ENCODE assay signal across 19 cellular contexts in genomic region chr12:69915964-69916363, GRCh38.
A peak's percentile ranks its signal among the peaks of the same experiment; 100 is the strongest.
DNase-seq lines count a peak whose midpoint lies in the region; ATAC-seq and TF ChIP-seq lines count a peak whose summit lies in the region.
"Had no signal": no experiment of that assay in that cellular context is flagged by ENCODE, and none has a peak within 500 bp of the region (broad histone marks: within the 10 kb centered on the region; RNA-seq: fewer than 3 reads in every experiment).

No MANE protein-coding gene starts in this region.

- H3K9me2 ChIP-seq in Karpas-422 (replicated peaks; ENCODE audit: insufficient read depth, low read length), result no peaks in the 10 kb centered on the region

- no peak overlapping the region for H3K9ac ChIP-seq in Karpas-422 (ENCODE audit: low read length)
- H3K9ac ChIP-seq: BLaER1 treated with 17β-estradiol and CSF1 and Interleukin-3, amounts not matched to agents 10 nM and 100 nM had no signal

- H3K36me3 ChIP-seq in left ventricle myocardium inferior, result no peaks in the 10 kb centered on the region
- no peaks in the 10 kb centered on the region for H3K36me3 ChIP-seq in Karpas-422 (ENCODE audit: insufficient read depth, low read length)
- H3K36me3 ChIP-seq in vagina, result no peaks in the 10 kb centered on the region
- H3K36me3 ChIP-seq in breast epithelium, result no peaks in the 10 kb centered on the region
- H3K36me3 ChIP-seq: BE2C; BLaER1 treated with 17β-estradiol and CSF1 and Interleukin-3, amounts not matched to agents 10 nM and 100 nM; HAP-1 had no signal

- no peak overlapping the region for H2AFZ ChIP-seq in Karpas-422 (ENCODE audit: low read length)

- no peaks in the 10 kb centered on the region for H3K9me3 ChIP-seq in left ventricle myocardium inferior (replicated peaks)
- H3K9me3 ChIP-seq in Karpas-422 (ENCODE audit: low read length), result no peaks in the 10 kb centered on the region
- H3K9me3 ChIP-seq in vagina, result no peaks in the 10 kb centered on the region
- no peaks in the 10 kb centered on the region for H3K9me3 ChIP-seq in breast epithelium
- H3K9me3 ChIP-seq: A549, BE2C, HAP-1 had no signal

- H3K4me1 ChIP-seq in left ventricle myocardium inferior, result no peaks in the 10 kb centered on the region
- peaks cover 51% of the 10 kb centered on the region for H3K4me1 ChIP-seq in Karpas-422 (ENCODE audit: low read length)
- peaks cover 28% of the 10 kb centered on the region for H3K4me1 ChIP-seq in vagina
- H3K4me1 ChIP-seq in breast epithelium, result no peaks in the 10 kb centered on the region
- H3K4me1 ChIP-seq: A549, BE2C, HAP-1 had no signal

- intact Hi-C loops in left ventricle myocardium inferior (cut with micrococcal nuclease), result no loop called here
- intact Hi-C loops in left ventricle myocardium superior (cut with micrococcal nuclease), result no loop called here
- intact Hi-C loops in vagina (cut with DNase I), result no loop called here
- intact Hi-C loops in breast epithelium (cut with DNase I; ENCODE audit: low total_unique reads), result loop anchor here (5.0 kb wide), 1 partner anchor 289 kb away; no protein-coding TSS in a partner anchor

- H3K4me2 ChIP-seq in Karpas-422 (ENCODE audit: low read depth, low read length, poor library complexity, severe bottlenecking), result no peak overlapping the region
- H3K4me2 ChIP-seq: A549; BLaER1 treated with 17β-estradiol and CSF1 and Interleukin-3, amounts not matched to agents 10 nM and 100 nM had no signal

- H3K27me3 ChIP-seq in left ventricle myocardium inferior (ENCODE audit: low read depth) (no peaks in the 10 kb centered on the region), Karpas-422 (ENCODE audit: low read length) (no peaks in the 10 kb centered on the region), vagina (no peaks in the 10 kb centered on the region), breast epithelium (no peaks in the 10 kb centered on the region)
- H3K27me3 ChIP-seq: BE2C; BLaER1 treated with 17β-estradiol and CSF1 and Interleukin-3, amounts not matched to agents 10 nM and 100 nM had no signal

- TF ChIP-seq POLR2A in vagina (IDR thresholded peaks at IDR 0.05), result no peak
- TF ChIP-seq POLR2A in breast epithelium (IDR thresholded peaks at IDR 0.05), result no peak

- no peaks in the 10 kb centered on the region for H3K79me2 ChIP-seq in Karpas-422 (ENCODE audit: low read length)

- H3K27ac ChIP-seq in left ventricle myocardium inferior (replicated peaks), result peak overlapping the region; percentile 59
- H3K27ac ChIP-seq in Karpas-422 (ENCODE audit: low read length), result peak overlapping the region; percentile 1; the same call in 1 of the 2 replicates
- H3K27ac ChIP-seq in vagina, result peak overlapping the region; percentile 45
- H3K27ac ChIP-seq in breast epithelium, result no peak overlapping the region
- H3K27ac ChIP-seq: A549; BLaER1 treated with 17β-estradiol and CSF1 and Interleukin-3, amounts not matched to agents 10 nM and 100 nM had no signal

- no peak for ATAC-seq in left ventricle myocardium superior
- ATAC-seq: A549 had no signal

- no peak for TF ChIP-seq CTCF in left ventricle myocardium inferior (IDR thresholded peaks at IDR 0.05; ENCODE audit: borderline replicate concordance)
- TF ChIP-seq CTCF in vagina (IDR thresholded peaks at IDR 0.05), result no peak
- no peak for TF ChIP-seq CTCF in breast epithelium (IDR thresholded peaks at IDR 0.05)

- H3K4me3 ChIP-seq in left ventricle myocardium inferior, result no peak overlapping the region
- H3K4me3 ChIP-seq in Karpas-422 (ENCODE audit: low read length), result no peak overlapping the region
- no peak overlapping the region for H3K4me3 ChIP-seq in vagina
- no peak overlapping the region for H3K4me3 ChIP-seq in breast epithelium
- H3K4me3 ChIP-seq: A549; BLaER1 treated with 17β-estradiol and CSF1 and Interleukin-3, amounts not matched to agents 10 nM and 100 nM; HAP-1 had no signal

- H4K20me1 ChIP-seq in Karpas-422 (ENCODE audit: insufficient read depth, low read depth, low read length), result no peaks in the 10 kb centered on the region
- H4K20me1 ChIP-seq: BLaER1 treated with 17β-estradiol and CSF1 and Interleukin-3, amounts not matched to agents 10 nM and 100 nM had no signal

- DNase-seq in left ventricle myocardium inferior (no peak), left ventricle myocardium superior (no peak), Karpas-422 (no peak), OCI-M1 (lab: John Stamatoyannopoulos, UW) (peak; percentile 53), vagina (ENCODE audit: extremely low spot score in 2 of 2) (no peak), GF-D8 (lab: John Stamatoyannopoulos, UW) (no peak), breast epithelium (ENCODE audit: low spot score in 2 of 2) (no peak)
- DNase-seq: 8988T; ACHN; AML-193; BE2C; CD4-positive, alpha-beta T cell; CD8-positive, alpha-beta memory T cell; DMS 273 treated with DMSO at 0.1 percent for 48 hours; DMS79; GOT3 had no signal

Comparison
In these comparisons a context has a peak if more than half of its experiments do, and no peak if none do; other contexts are left out.
1. H3K27ac ChIP-seq: peak in left ventricle myocardium inferior (single experiment), Karpas-422 (single experiment) and vagina (single experiment); none in breast epithelium (0 of 2).